9 cellular contexts compared by ENCODE assay signal in the genomic region with DNA sequence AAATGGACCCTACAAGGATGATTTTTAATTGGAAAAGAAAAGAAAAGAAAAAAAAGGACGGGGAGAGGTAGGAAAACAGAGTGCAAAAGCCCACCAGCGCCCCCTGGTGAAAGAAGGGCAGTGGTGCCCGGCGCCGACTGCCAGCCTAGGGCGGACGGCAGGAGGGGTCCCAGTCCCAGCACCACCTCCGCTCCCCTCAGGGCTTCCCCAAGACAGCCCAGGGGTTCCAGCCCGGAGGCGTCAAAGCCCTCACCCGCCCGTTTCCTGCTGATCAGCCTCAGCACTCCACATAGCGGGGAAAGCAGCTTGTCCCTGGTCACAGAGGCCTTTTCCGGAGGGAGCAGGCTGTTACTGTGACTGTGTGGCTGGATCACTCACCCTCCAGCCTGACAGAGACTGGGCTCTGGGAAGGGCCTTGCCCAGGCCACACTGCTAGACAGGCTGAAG.
A peak's percentile ranks its signal among the peaks of the same experiment; 100 is the strongest.
DNase-seq lines count a peak whose midpoint lies in the region; ATAC-seq, FAIRE-seq and TF ChIP-seq lines count a peak whose summit lies in the region.
"Had no signal": no experiment of that assay in that cellular context is flagged by ENCODE, and none has a peak within 500 bp of the region (broad histone marks: within the 10 kb centered on the region; RNA-seq: fewer than 3 reads in every experiment).

No MANE protein-coding gene starts in this region.

- peaks cover 9% of the 10 kb centered on the region for H3K27me3 Mint-ChIP-seq in stimulated activated naive CD8-positive, alpha-beta T cell treated with anti-CD3 and anti-CD28 coated beads, Interleukin-15, amount 100 ng/mL, for 72 hours

- peak; percentile 91 for TF ChIP-seq RAD21 in SK-N-SH (IDR thresholded peaks at IDR 0.05; ENCODE audit: low read length)
- peak; percentile 67 for TF ChIP-seq RAD21 in HepG2 (CRISPR knock-in tag; IDR thresholded peaks at IDR 0.05)

- H3K4me2 ChIP-seq in KMS-11 (peak overlapping the region; percentile 25; the same call in 1 of the 2 replicates), SK-N-SH (no peak overlapping the region), HepG2 (ENCODE audit: low read depth, low read length) (no peak overlapping the region)

- 2% methylated on average over 12 of the region's 14 CpGs for WGBS in SK-N-SH (ENCODE audit: low lambda C conversion rate)
- WGBS in HepG2 (ENCODE audit: low lambda C conversion rate): 3% methylated on average over 12 of the region's 14 CpGs

- H3K79me2 ChIP-seq in KMS-11 (ENCODE audit: insufficient read depth, low read depth) (no peaks in the 10 kb centered on the region), SK-N-SH (ENCODE audit: insufficient read depth) (no peaks in the 10 kb centered on the region), HepG2 (ENCODE audit: insufficient read depth, low read length) (no peaks in the 10 kb centered on the region)

- H3K4me1 Mint-ChIP-seq in stimulated activated naive CD8-positive, alpha-beta T cell treated with anti-CD3 and anti-CD28 coated beads, Interleukin-15, amount 100 ng/mL, for 72 hours: no peaks in the 10 kb centered on the region

- TF ChIP-seq CTCF in KMS-11 (conservative IDR thresholded peaks at IDR 0.05; ENCODE audit: low read depth, low read length) (peak; percentile 82), SK-N-SH (IDR thresholded peaks at IDR 0.05) (peak; percentile 97), cardiac fibroblast (IDR thresholded peaks at IDR 0.05; ENCODE audit: low read depth, low read length) (peak; percentile 98), HepG2 (CRISPR knock-in tag; IDR thresholded peaks at IDR 0.05) (peak; percentile 85)

- FAIRE-seq in HepG2 (lab: Jason Lieb, UNC): peak; percentile 18
- FAIRE-seq: GM18507 had no signal

- in situ Hi-C loops in HepG2 (cut with HindIII; ENCODE audit: extremely low pct_ligation_motif_present, low pct_unique_long_range_greater_than_20kb): loop anchor here (10.0 kb wide), 1 partner anchor 736 kb away; no protein-coding TSS in a partner anchor

- H3K9ac ChIP-seq in KMS-11 (no peak overlapping the region), SK-N-SH (no peak overlapping the region), HepG2 (ENCODE audit: insufficient read depth, low read depth, low read length) (no peak overlapping the region)

- H2AFZ ChIP-seq in KMS-11 (ENCODE audit: low read depth) (peak overlapping the region; percentile 14; the same call in 1 of the 2 replicates), SK-N-SH (ENCODE audit: low read depth) (no peak overlapping the region), HepG2 (ENCODE audit: low read length) (no peak overlapping the region)

- no peak for TF ChIP-seq EP300 in SK-N-SH (IDR thresholded peaks at IDR 0.05; ENCODE audit: borderline replicate concordance in 1 of 2, low read depth in 1 of 2, low read length in 1 of 2)
- no peak for TF ChIP-seq EP300 in HepG2 (IDR thresholded peaks at IDR 0.05; ENCODE audit: low read depth in 2 of 2, low read length in 2 of 2)
- TF ChIP-seq EP300 in HepG2 (CRISPR knock-in tag; IDR thresholded peaks at IDR 0.05; ENCODE audit: borderline replicate concordance): no peak

- H3K9me3 ChIP-seq in SK-N-SH (no peaks in the 10 kb centered on the region), HepG2 (ENCODE audit: low read length) (no peaks in the 10 kb centered on the region)

- DNase-seq in activated gamma-delta T cell treated with Interleukin-2 at 50 U/mL for 16 hours (peak; percentile 16), activated gamma-delta T cell (lab: John Stamatoyannopoulos, UW) (no peak), SK-N-SH (peak; percentile 90), cardiac fibroblast (ENCODE audit: low read depth in 2 of 2) (peak; percentile 60 to 62), HepG2 (ENCODE audit: low spot score) (peak; percentile 24)
- peak; percentile 45 to 50 for DNase-seq in stimulated activated naive CD8-positive, alpha-beta T cell treated with anti-CD3 and anti-CD28 coated beads, Interleukin-15, amount 100 ng/mL, for 72 hours

- TF ChIP-seq POLR2A in HepG2 (IDR thresholded peaks at IDR 0.05; ENCODE audit: insufficient read depth in 1 of 2, low read depth in 2 of 2, low read length in 2 of 2): no peak

- no peaks in the 10 kb centered on the region for H3K9me3 Mint-ChIP-seq in stimulated activated naive CD8-positive, alpha-beta T cell treated with anti-CD3 and anti-CD28 coated beads, Interleukin-15, amount 100 ng/mL, for 72 hours

- intact Hi-C loops in HepG2 (cut with micrococcal nuclease; ENCODE audit: unreplicated experiment): loop anchor here (1.0 kb wide), 1 partner anchor 376 kb away; no protein-coding TSS in a partner anchor

- POLR2A ChIA-PET in SK-N-SH (lab: Yijun Ruan, JAX): no interaction called here
- POLR2A ChIA-PET in HepG2 (lab: Yijun Ruan, JAX): no interaction called here

- H3K9me2 ChIP-seq in SK-N-SH: no peaks in the 10 kb centered on the region

- peak; percentile 89 for ATAC-seq in HepG2
- ATAC-seq in stimulated activated naive CD8-positive, alpha-beta T cell treated with anti-CD3 and anti-CD28 coated beads, Interleukin-15, amount 100 ng/mL, for 72 hours: no peak
- ATAC-seq in GM19452 (IDR thresholded peaks at IDR 0.05; ENCODE audit: unreplicated experiment): no peak

- H3K27ac Mint-ChIP-seq in stimulated activated naive CD8-positive, alpha-beta T cell treated with anti-CD3 and anti-CD28 coated beads, Interleukin-15, amount 100 ng/mL, for 72 hours: no peak overlapping the region

- CTCF ChIA-PET in SK-N-SH (lab: Yijun Ruan, JAX) (interaction anchor here (0.6 to 6.1 kb wide), 69 partner anchors 8 to 727 kb away, joined by 3 to 132 read pairs (median 5); partner anchors contain the start of genes GLI2 and INHBB), HepG2 (lab: Yijun Ruan, JAX; ENCODE audit: low intra/inter-chr PET ratio, low total read pairs) (interaction anchor here (1.1 to 3.2 kb wide), 4 partner anchors 9 to 376 kb away, joined by 5 to 49 read pairs (median 8); partner anchors contain the start of gene GLI2)

- H3K36me3 ChIP-seq in KMS-11 (ENCODE audit: insufficient read depth): no peaks in the 10 kb centered on the region
- no peaks in the 10 kb centered on the region for H3K36me3 ChIP-seq in SK-N-SH (replicated peaks in 1 of 2; ENCODE audit: control insufficient read depth in 1 of 2, insufficient read depth in 2 of 2, low read length in 1 of 2)
- no peaks in the 10 kb centered on the region for H3K36me3 ChIP-seq in HepG2 (replicated peaks in 1 of 2; ENCODE audit: control insufficient read depth in 1 of 2, insufficient read depth in 2 of 2, low read length in 2 of 2)

- H3K27ac ChIP-seq in KMS-11: no peak overlapping the region
- H3K27ac ChIP-seq in SK-N-SH (ENCODE audit: low read depth in 2 of 2, low read length in 1 of 2): no peak overlapping the region
- H3K27ac ChIP-seq in HepG2 (ENCODE audit: extremely low read length, insufficient read depth, low read length): no peak overlapping the region

- no peaks in the 10 kb centered on the region for H3K4me1 ChIP-seq in KMS-11 (ENCODE audit: low read depth, poor library complexity, severe bottlenecking)
- peaks cover 0 to 19% of the 10 kb centered on the region in 2 experiments; a peak in 1 of 4 replicates for H3K4me1 ChIP-seq in SK-N-SH (ENCODE audit: control insufficient read depth in 1 of 2, insufficient read depth in 2 of 2, low read depth in 1 of 2, low read length in 1 of 2)
- no peaks in the 10 kb centered on the region for H3K4me1 ChIP-seq in HepG2 (ENCODE audit: insufficient read depth, low read length)

- H3K27me3 ChIP-seq in KMS-11 (ENCODE audit: insufficient read depth, low read depth) (no peaks in the 10 kb centered on the region), SK-N-SH (ENCODE audit: insufficient read depth) (peaks cover 12% of the 10 kb centered on the region; the same call in 1 of the 2 replicates), HepG2 (ENCODE audit: control insufficient read depth in 1 of 2, insufficient read depth in 2 of 2, low read length in 2 of 2) (peaks cover 18 to 91% of the 10 kb centered on the region in 2 experiments)

- H3K4me3 Mint-ChIP-seq in stimulated activated naive CD8-positive, alpha-beta T cell treated with anti-CD3 and anti-CD28 coated beads, Interleukin-15, amount 100 ng/mL, for 72 hours: no peak overlapping the region

- H4K20me1 ChIP-seq in KMS-11 (ENCODE audit: insufficient read depth): no peaks in the 10 kb centered on the region
- no peaks in the 10 kb centered on the region for H4K20me1 ChIP-seq in SK-N-SH (ENCODE audit: insufficient read depth)
- H4K20me1 ChIP-seq in HepG2 (ENCODE audit: insufficient read depth, low read length): peaks cover 4% of the 10 kb centered on the region; the same call in 1 of the 2 replicates

- BruUV-seq in HepG2 (replicated peaks; lab: Mats Ljungman, UMichigan): no TSS peak

- H3K4me3 ChIP-seq in KMS-11 (IDR thresholded peaks at IDR 0.05; ENCODE audit: insufficient read depth, low read depth, low read length) (no peak overlapping the region), SK-N-SH (ENCODE audit: low read depth in 2 of 2, low read length in 1 of 2) (peak overlapping the region in 1 of 2 experiments; percentile 11; a peak in 1 of 4 replicates), cardiac fibroblast (replicated peaks in 1 of 2; ENCODE audit: low read depth in 2 of 2, low read length in 2 of 2) (no peak overlapping the region), HepG2 (replicated peaks in 1 of 3; ENCODE audit: insufficient read depth in 1 of 3, low read depth in 2 of 3, low read length in 3 of 3) (no peak overlapping the region)

- peaks cover 7% of the 10 kb centered on the region for H3F3A ChIP-seq in SK-N-SH (replicated peaks; ENCODE audit: insufficient read depth)

TF ChIP-seq in SK-N-SH, 30 proteins besides CTCF, POLR2A, EP300 and RAD21:
- TF ChIP-seq MAX (IDR thresholded peaks at IDR 0.05; ENCODE audit: low read depth) (no peak), SMC3 (IDR thresholded peaks at IDR 0.05; ENCODE audit: low read depth, low read length) (peak; percentile 95)

TF ChIP-seq in HepG2, 621 proteins besides CTCF, POLR2A, EP300 and RAD21 (continues in another document):
- TF ChIP-seq RBM39 (IDR thresholded peaks at IDR 0.05; ENCODE audit: low read depth, low read length, poor library complexity, severe bottlenecking) (peak; percentile 75), ZNF7 (CRISPR knock-in tag; IDR thresholded peaks at IDR 0.05) (no peak), RORA (CRISPR knock-in tag; IDR thresholded peaks at IDR 0.05) (no peak), XRCC5 (optimal IDR thresholded peaks at IDR 0.05; ENCODE audit: low read length) (peak; percentile 53)
- TF ChIP-seq, protein P1, sequence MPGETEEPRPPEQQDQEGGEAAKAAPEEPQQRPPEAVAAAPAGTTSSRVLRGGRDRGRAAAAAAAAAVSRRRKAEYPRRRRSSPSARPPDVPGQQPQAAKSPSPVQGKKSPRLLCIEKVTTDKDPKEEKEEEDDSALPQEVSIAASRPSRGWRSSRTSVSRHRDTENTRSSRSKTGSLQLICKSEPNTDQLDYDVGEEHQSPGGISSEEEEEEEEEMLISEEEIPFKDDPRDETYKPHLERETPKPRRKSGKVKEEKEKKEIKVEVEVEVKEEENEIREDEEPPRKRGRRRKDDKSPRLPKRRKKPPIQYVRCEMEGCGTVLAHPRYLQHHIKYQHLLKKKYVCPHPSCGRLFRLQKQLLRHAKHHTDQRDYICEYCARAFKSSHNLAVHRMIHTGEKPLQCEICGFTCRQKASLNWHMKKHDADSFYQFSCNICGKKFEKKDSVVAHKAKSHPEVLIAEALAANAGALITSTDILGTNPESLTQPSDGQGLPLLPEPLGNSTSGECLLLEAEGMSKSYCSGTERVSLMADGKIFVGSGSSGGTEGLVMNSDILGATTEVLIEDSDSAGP (CRISPR knock-in tag; IDR thresholded peaks at IDR 0.05; ENCODE audit: borderline replicate concordance): peak; percentile 29; the same call in 1 of the 2 replicates
